In genomic region chr6:116996842-116997241, GRCh38 we compare ENCODE assay signal across 1 cellular context.
TF ChIP-seq lines count a peak whose summit lies in the region.

No MANE protein-coding gene starts in this region.

TF ChIP-seq in GM23338, 12 proteins besides CTCF, POLR2A, EP300 and RAD21:
- TF ChIP-seq REST (IDR thresholded peaks at IDR 0.05; ENCODE audit: unreplicated experiment) (no peak), ZNF114 (CRISPR knock-in tag; IDR thresholded peaks at IDR 0.05) (no peak), POLR2AphosphoS5 (IDR thresholded peaks at IDR 0.05; ENCODE audit: low read depth) (no peak), ZNF331 (CRISPR knock-in tag; IDR thresholded peaks at IDR 0.05; ENCODE audit: low read depth) (no peak), ZNF462 (CRISPR knock-in tag; IDR thresholded peaks at IDR 0.05) (no peak), ETS1 (IDR thresholded peaks at IDR 0.05) (no peak), JUNB (IDR thresholded peaks at IDR 0.05; ENCODE audit: unreplicated experiment) (no peak), EZH2 (IDR thresholded peaks at IDR 0.05; ENCODE audit: low read depth, unreplicated experiment) (no peak), EZH2phosphoT487 (IDR thresholded peaks at IDR 0.05; ENCODE audit: unreplicated experiment) (no peak)
